ENCODE assay signal across 8 cellular contexts in the genomic region with DNA sequence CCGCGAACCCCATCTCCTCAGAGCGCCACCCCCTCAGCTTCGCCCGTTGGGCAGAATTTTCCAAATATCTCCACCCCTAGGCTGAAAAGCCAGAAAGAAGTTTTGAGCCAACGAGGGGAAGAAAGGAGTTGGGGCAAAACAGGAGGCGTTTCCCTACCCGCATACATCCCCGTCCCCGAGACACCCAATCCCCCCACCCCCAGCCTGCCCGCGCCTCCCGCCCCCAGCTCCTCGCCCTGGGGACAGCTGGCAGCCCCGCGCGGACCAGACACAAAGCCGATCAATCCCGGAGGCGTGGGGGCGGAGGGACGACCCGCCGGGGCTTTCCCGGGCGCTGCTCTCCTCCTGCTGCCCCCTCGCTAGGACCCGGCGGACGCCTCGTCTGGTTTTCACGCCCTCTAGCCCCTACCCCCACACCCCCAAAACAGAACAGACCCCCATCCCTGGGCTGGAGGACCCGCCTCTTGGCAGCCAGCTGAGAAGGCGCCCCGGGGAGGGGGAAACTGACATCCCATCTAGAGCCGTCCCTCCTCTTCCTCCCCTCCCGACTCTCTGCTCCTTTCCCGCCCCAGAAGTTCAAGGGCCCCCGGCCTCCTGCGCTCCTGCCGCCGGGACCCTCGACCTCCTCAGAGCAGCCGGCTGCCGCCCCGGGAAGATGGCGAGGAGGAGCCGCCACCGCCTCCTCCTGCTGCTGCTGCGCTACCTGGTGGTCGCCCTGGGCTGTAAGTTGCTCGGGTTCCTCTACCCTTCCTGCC. TPM values are rescaled to one million over a fixed set of nuclear protein-coding genes. Genes with fewer than 3 reads are reported as not detected.
DNase-seq lines count a peak whose midpoint lies in the region; ATAC-seq and TF ChIP-seq lines count a peak whose summit lies in the region.

A gene with protein sequence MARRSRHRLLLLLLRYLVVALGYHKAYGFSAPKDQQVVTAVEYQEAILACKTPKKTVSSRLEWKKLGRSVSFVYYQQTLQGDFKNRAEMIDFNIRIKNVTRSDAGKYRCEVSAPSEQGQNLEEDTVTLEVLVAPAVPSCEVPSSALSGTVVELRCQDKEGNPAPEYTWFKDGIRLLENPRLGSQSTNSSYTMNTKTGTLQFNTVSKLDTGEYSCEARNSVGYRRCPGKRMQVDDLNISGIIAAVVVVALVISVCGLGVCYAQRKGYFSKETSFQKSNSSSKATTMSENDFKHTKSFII (plus strand): TSS at position 92 of the 755 bp plus-strand sequence. CDS start 564 bp downstream, at position 656.

- no peak within 1 kb of the TSS for H3K14ac ChIP-seq in trophoblast cell (ENCODE audit: low read length)

- H3K4ac ChIP-seq in trophoblast cell (ENCODE audit: low read depth, low read length), result no peak within 1 kb of the TSS

- DNase-seq in PC-3, result no peak
- peak in 1 of 2 donors; percentile 47 for DNase-seq in activated naive CD4-positive, alpha-beta T cell treated with anti-CD3 and anti-CD28 coated beads, Interleukin-2, amount 50 U/mL, for 72 hours (ENCODE audit: low spot score in 2 of 2)
- DNase-seq in cardiac septum (ENCODE audit: low spot score), result no peak
- DNase-seq in trophoblast cell, result peak; percentile 36 to 57
- no peak for DNase-seq in SW480 (ENCODE audit: low spot score)

- CTCF ChIA-PET in PC-3 (lab: Charles Lee), result interaction anchor here (0.6 kb wide), 1 partner anchor 222 kb away, joined by 3 read pairs; no protein-coding TSS in a partner anchor

- H3K9me3 Mint-ChIP-seq in activated naive CD4-positive, alpha-beta T cell treated with anti-CD3 and anti-CD28 coated beads, Interleukin-2, amount 50 U/mL, for 72 hours, result peaks cover 4 to 15% of the 10 kb centered on the region in 2 donors

- H3K18ac ChIP-seq in trophoblast cell (ENCODE audit: low read length), result no peak within 1 kb of the TSS

- H2BK12ac ChIP-seq in trophoblast cell (ENCODE audit: low read length), result peak within 1 kb of the TSS; percentile 61

- peak within 1 kb of the TSS; percentile 66 for H4K8ac ChIP-seq in trophoblast cell (ENCODE audit: low read depth, low read length)

- 0 out of 2 replicates have a peak within 1 kb of the TSS, but pooled peaks have one; percentile 37 for H3K4me3 ChIP-seq in PC-3 (ENCODE audit: low read length)
- peak within 1 kb of the TSS; percentile 68 for H3K4me3 ChIP-seq in trophoblast cell (ENCODE audit: low read depth, low read length)

- H3K79me1 ChIP-seq in trophoblast cell (ENCODE audit: low read length), result peaks cover 2% of the 10 kb centered on the region

- no peak within 1 kb of the TSS for H2AK5ac ChIP-seq in trophoblast cell (ENCODE audit: low read length)

- POLR2A ChIA-PET in PC-3 (lab: Charles Lee; ENCODE audit: unreplicated experiment), result no interaction called here

- H3K9ac ChIP-seq in PC-3 (ENCODE audit: low read length) (no peak within 1 kb of the TSS), trophoblast cell (ENCODE audit: low read length) (no peak within 1 kb of the TSS)

- H3K27ac ChIP-seq in 22Rv1, result no peak within 1 kb of the TSS
- no peak within 1 kb of the TSS for H3K27ac ChIP-seq in PC-3 (ENCODE audit: low read length)
- no peak within 1 kb of the TSS for H3K27ac ChIP-seq in trophoblast cell (ENCODE audit: low read depth, low read length)

- H3K4me2 ChIP-seq in PC-3 (ENCODE audit: low read length), result peak within 1 kb of the TSS; percentile 41
- peak within 1 kb of the TSS; percentile 87 for H3K4me2 ChIP-seq in trophoblast cell (ENCODE audit: low read length)

- no peak within 1 kb of the TSS for H3K23ac ChIP-seq in trophoblast cell (ENCODE audit: low read length)

- no peaks in the 10 kb centered on the region for H4K20me1 ChIP-seq in PC-3 (ENCODE audit: low read length)

- ATAC-seq in GM18508 (IDR thresholded peaks at IDR 0.05; ENCODE audit: insufficient read depth, unreplicated experiment) (peak; percentile 48), HG02973 (IDR thresholded peaks at IDR 0.05; ENCODE audit: unreplicated experiment) (peak; percentile 67), PC-3 (no peak; the same call in 1 of the 2 replicates)
- ATAC-seq in activated naive CD4-positive, alpha-beta T cell treated with anti-CD3 and anti-CD28 coated beads, Interleukin-2, amount 50 U/mL, for 72 hours, result peak; percentile 72 to 78

- TF ChIP-seq CTCF in 22Rv1 (IDR thresholded peaks at IDR 0.05), result peak; percentile 54
- TF ChIP-seq CTCF in PC-3 (conservative IDR thresholded peaks at IDR 0.05; ENCODE audit: low read depth, low read length), result no peak

- no peaks in the 10 kb centered on the region for H3K36me3 ChIP-seq in PC-3 (ENCODE audit: low read depth, low read length)
- H3K36me3 ChIP-seq in trophoblast cell (ENCODE audit: control insufficient read depth in 1 of 2, insufficient read depth in 2 of 2, low read length in 2 of 2), result no peaks in the 10 kb centered on the region

- H3K4me1 ChIP-seq in PC-3 (ENCODE audit: insufficient read depth, low read length) (no peaks in the 10 kb centered on the region), trophoblast cell (ENCODE audit: control insufficient read depth in 1 of 2, insufficient read depth in 2 of 2, low read length in 2 of 2) (peaks cover 4 to 6% of the 10 kb centered on the region in 2 experiments)

- H3K27me3 ChIP-seq in PC-3 (ENCODE audit: low read length) (peaks cover 28% of the 10 kb centered on the region), trophoblast cell (ENCODE audit: insufficient read depth, low read length) (peaks cover 7% of the 10 kb centered on the region)

- peak within 1 kb of the TSS; percentile 29; the same call in 1 of the 2 replicates for H2AFZ ChIP-seq in PC-3 (ENCODE audit: low read length)
- H2AFZ ChIP-seq in trophoblast cell (ENCODE audit: insufficient read depth, low read length, poor library complexity), result peak within 1 kb of the TSS; percentile 66

- H4K12ac ChIP-seq in trophoblast cell (ENCODE audit: low read depth, low read length), result no peak within 1 kb of the TSS

- intact Hi-C loops in PC-3 (cut with micrococcal nuclease) (no loop called here), cardiac septum (cut with DNase I) (loop anchor here (2.0 kb wide), 1 partner anchor 69 kb away; no protein-coding TSS in a partner anchor)

- no peak within 1 kb of the TSS for H2BK5ac ChIP-seq in trophoblast cell (ENCODE audit: low read depth, low read length, poor library complexity)

- no TSS peak for BruUV-seq in PC-3 (replicated peaks; lab: Mats Ljungman, UMichigan)

- no peak within 1 kb of the TSS for H2BK120ac ChIP-seq in trophoblast cell (ENCODE audit: insufficient read depth, low read length, poor library complexity)

- H3K9me3 ChIP-seq in PC-3 (ENCODE audit: low read length) (no peaks in the 10 kb centered on the region), trophoblast cell (ENCODE audit: insufficient read depth, low read depth, low read length) (no peaks in the 10 kb centered on the region)

- H3K9me2 ChIP-seq in PC-3 (replicated peaks; ENCODE audit: low read length), result no peaks in the 10 kb centered on the region

- H3F3A ChIP-seq in PC-3 (ENCODE audit: low read length, unreplicated experiment), result no peaks in the 10 kb centered on the region

- peaks cover 4 to 17% of the 10 kb centered on the region in 2 donors for H3K36me3 Mint-ChIP-seq in activated naive CD4-positive, alpha-beta T cell treated with anti-CD3 and anti-CD28 coated beads, Interleukin-2, amount 50 U/mL, for 72 hours

- peak within 1 kb of the TSS; percentile 53 for H4K91ac ChIP-seq in trophoblast cell (ENCODE audit: low read depth, low read length)

- WGBS in trophoblast cell (ENCODE audit: extremely low coverage, insufficient coverage, insufficient read length), result no CpG with 5 or more reads among the region's 52 CpGs

- H3K79me2 ChIP-seq in PC-3 (ENCODE audit: low read length) (no peaks in the 10 kb centered on the region), trophoblast cell (ENCODE audit: control insufficient read depth, insufficient read depth, low read length, poor library complexity) (no peaks in the 10 kb centered on the region)

- peak within 1 kb of the TSS in 1 of 2 donors; percentile 0 for H3K27ac Mint-ChIP-seq in activated naive CD4-positive, alpha-beta T cell treated with anti-CD3 and anti-CD28 coated beads, Interleukin-2, amount 50 U/mL, for 72 hours

RNA-seq across cellular contexts. Expression of the gene that starts here (rescaled TPM):
- total RNA-seq in PC-3 (2014; rRNA removed), result not detected in 2 replicates
- total RNA-seq in activated naive CD4-positive, alpha-beta T cell treated with anti-CD3 and anti-CD28 coated beads, Interleukin-2, amount 50 U/mL, for 72 hours, result 1 to 10 TPM; 1.4 to 3.3 TPM
- total RNA-seq in cardiac septum, result 40.4 TPM
- 0.61 and 0.64 TPM in 2 replicates for polyA plus RNA-seq in trophoblast cell (2013)

Comparison
In these comparisons a context has a peak if more than half of its experiments do, and no peak if none do; other contexts are left out.
1. DNase-seq: peak in trophoblast cell (2 of 2); none in PC-3 (single experiment), cardiac septum (single experiment) and SW480 (single experiment).